13 cellular contexts compared by ENCODE assay signal in the genomic region with DNA sequence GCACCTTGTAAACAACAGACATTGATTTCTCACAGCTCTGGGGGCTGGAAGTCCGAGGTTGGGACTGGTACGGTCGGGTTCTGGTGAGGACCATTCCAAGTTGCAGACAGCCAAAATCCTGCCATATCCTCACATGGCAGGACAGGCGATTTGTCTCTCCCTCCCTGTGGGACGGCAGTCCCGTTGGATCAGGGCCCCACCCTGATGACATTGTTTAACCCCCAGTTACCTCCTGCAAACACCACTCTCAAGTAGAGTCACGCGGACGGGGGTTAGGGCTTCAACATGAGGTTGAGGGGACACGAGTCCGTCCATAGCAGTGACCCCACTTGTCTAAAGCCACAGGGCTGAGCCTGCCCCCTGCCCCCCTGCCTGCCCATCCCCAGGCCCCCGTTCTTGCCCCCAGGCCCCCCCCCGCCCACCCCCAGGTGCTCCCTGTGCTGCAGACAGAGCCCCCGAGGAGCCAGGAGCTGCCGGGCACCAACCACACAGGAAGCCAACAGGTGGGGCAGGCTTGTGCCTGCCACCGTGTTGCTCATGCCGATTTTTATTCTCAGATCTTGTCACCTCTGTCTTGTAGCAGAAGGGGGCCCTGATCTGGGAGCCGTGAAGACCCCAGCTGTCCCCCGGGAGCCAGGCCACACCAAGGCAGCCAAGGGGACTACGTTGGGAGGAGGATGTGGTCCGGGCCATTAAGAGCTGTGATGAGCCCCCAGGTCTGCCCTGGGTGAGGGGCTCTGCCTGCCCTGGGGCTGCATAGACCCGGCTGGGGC.
A peak's percentile ranks its signal among the peaks of the same experiment; 100 is the strongest.
DNase-seq lines count a peak whose midpoint lies in the region; ATAC-seq and TF ChIP-seq lines count a peak whose summit lies in the region.
"Had no signal": no experiment of that assay in that cellular context is flagged by ENCODE, and none has a peak within 500 bp of the region (broad histone marks: within the 10 kb centered on the region; RNA-seq: fewer than 3 reads in every experiment).

No MANE protein-coding gene starts in this region.

- H3K9me3 Mint-ChIP-seq in CD4-positive, alpha-beta T cell, result no peaks in the 10 kb centered on the region
- H3K9me3 Mint-ChIP-seq: activated T-helper 2 cell treated with anti-CD3 and anti-CD28 coated beads, Interferon-gamma antibody, Interleukin-2, Interleukin-4, amounts not matched to agents 10 μg/mL and 5 μg/mL and 100 μg/mL, durations not matched to agents 14 hours and 24 hours and 36 hours had no signal

- no peaks in the 10 kb centered on the region for H3K27me3 ChIP-seq in CD4-positive, alpha-beta T cell (ENCODE audit: control insufficient read depth, insufficient read depth, low read length)
- no peaks in the 10 kb centered on the region for H3K27me3 ChIP-seq in psoas muscle (ENCODE audit: insufficient read depth in 3 of 3, low read length in 2 of 3)
- H3K27me3 ChIP-seq: body of pancreas had no signal

- intact Hi-C loops in CD4-positive, alpha-beta T cell (cut with DNase I, micrococcal nuclease), result no loop called here
- intact Hi-C loops in psoas muscle (cut with DNase I), result no loop called here

- CTCF ChIA-PET in CD4-positive, alpha-beta T cell (lab: Charles Lee), result no interaction called here

- no peaks in the 10 kb centered on the region for H3K36me3 ChIP-seq in KOPT-K1 (ENCODE audit: insufficient read depth, low read length)
- H3K36me3 ChIP-seq in psoas muscle (ENCODE audit: insufficient read depth in 1 of 2, low read depth in 1 of 2), result peaks cover 0 to 14% of the 10 kb centered on the region in 2 donors

- no peak overlapping the region for H3K4me3 ChIP-seq in psoas muscle
- H3K4me3 ChIP-seq: body of pancreas, SK-N-MC had no signal

- H3K36me3 Mint-ChIP-seq in CD4-positive, alpha-beta T cell (ENCODE audit: low read depth), result peaks cover 21% of the 10 kb centered on the region

- POLR2A ChIA-PET in CD4-positive, alpha-beta T cell (lab: Charles Lee), result interaction anchor here (0.7 kb wide), 1 partner anchor 26 kb away, joined by 3 read pairs; no protein-coding TSS in a partner anchor

- no peaks in the 10 kb centered on the region for H3K27me3 Mint-ChIP-seq in CD4-positive, alpha-beta T cell

- H3K4me1 Mint-ChIP-seq in CD4-positive, alpha-beta T cell (ENCODE audit: low read depth), result peaks cover 12% of the 10 kb centered on the region

- no peaks in the 10 kb centered on the region for H3K9me3 ChIP-seq in CD4-positive, alpha-beta T cell (ENCODE audit: control insufficient read depth, low read length)
- H3K9me3 ChIP-seq in KOPT-K1 (ENCODE audit: insufficient read depth, low read length, poor library complexity, severe bottlenecking) (no peaks in the 10 kb centered on the region), psoas muscle (no peaks in the 10 kb centered on the region)
- H3K9me3 ChIP-seq: body of pancreas had no signal

- peak overlapping the region; percentile 84 for H3K27ac Mint-ChIP-seq in CD4-positive, alpha-beta T cell
- H3K27ac Mint-ChIP-seq: activated T-helper 2 cell treated with anti-CD3 and anti-CD28 coated beads, Interferon-gamma antibody, Interleukin-2, Interleukin-4, amounts not matched to agents 10 μg/mL and 5 μg/mL and 100 μg/mL, durations not matched to agents 14 hours and 24 hours and 36 hours had no signal

- DNase-seq in CD4-positive, alpha-beta T cell, result no peak
- peak; percentile 6 to 23 for DNase-seq in psoas muscle
- DNase-seq in NCI-H1417 treated with DMSO at 0.1 percent for 48 hours (lab: John Stamatoyannopoulos, UW), result no peak
- no peak for DNase-seq in GM19238 (ENCODE audit: insufficient read length, low spot score)
- no peak for DNase-seq in glomerular visceral epithelial cell (ENCODE audit: extremely low spot score)
- no peak for DNase-seq in amygdala (lab: John Stamatoyannopoulos, UW)
- DNase-seq: body of pancreas, dermis blood vessel endothelial cell, NCI-H1930 had no signal

- peak; percentile 56 for ATAC-seq in CD4-positive, alpha-beta T cell (ENCODE audit: poor library complexity)
- ATAC-seq in psoas muscle, result no peak
- ATAC-seq: body of pancreas had no signal

- H3K4me3 Mint-ChIP-seq in CD4-positive, alpha-beta T cell, result no peak overlapping the region

- WGBS in psoas muscle, 3 donors, result 83 to 90% (median 85%) methylated on average over 20 to 22 of the region's 22 CpGs

- no peak for TF ChIP-seq CTCF in CD4-positive, alpha-beta T cell (IDR thresholded peaks at IDR 0.05)
- no peak for TF ChIP-seq CTCF in psoas muscle (IDR thresholded peaks at IDR 0.05)

- peak overlapping the region; percentile 53 for H3K27ac ChIP-seq in CD4-positive, alpha-beta T cell (ENCODE audit: low read depth, low read length)
- H3K27ac ChIP-seq in KOPT-K1 (ENCODE audit: low read depth, low read length, poor library complexity, severe bottlenecking), result peak overlapping the region; percentile 79
- H3K27ac ChIP-seq in cingulate gyrus (ENCODE audit: low read depth, low read length), result peak overlapping the region; percentile 10
- H3K27ac ChIP-seq in psoas muscle, result no peak overlapping the region
- H3K27ac ChIP-seq: body of pancreas, SK-N-MC had no signal

- no peaks in the 10 kb centered on the region for H3K4me1 ChIP-seq in psoas muscle
- H3K4me1 ChIP-seq: body of pancreas had no signal

Comparison
In these comparisons a context has a peak if more than half of its experiments do, and no peak if none do; other contexts are left out.
1. DNase-seq: peak in psoas muscle (2 of 2); none in CD4-positive, alpha-beta T cell (0 of 10), NCI-H1417 treated with DMSO at 0.1 percent for 48 hours (single experiment), GM19238 (single experiment), glomerular visceral epithelial cell (single experiment) and amygdala (0 of 56).